20 cellular contexts compared by ENCODE assay signal in genomic region chr3:5210926-5211325, GRCh38.
"Had no signal": no experiment of that assay in that cellular context is flagged by ENCODE, and none has a peak within 500 bp of the region (broad histone marks: within the 10 kb centered on the region; RNA-seq: fewer than 3 reads in every experiment).

No MANE protein-coding gene starts in this region.

- H3K4me1 Mint-ChIP-seq: activated CD8-positive, alpha-beta memory T cell treated with anti-CD3 and anti-CD28 coated beads, Interleukin-2, amount 10 ng/mL, durations not matched to agents 7 days and 5 days; neural crest cell had no signal

- ATAC-seq: activated CD8-positive, alpha-beta memory T cell treated with anti-CD3 and anti-CD28 coated beads, Interleukin-2, amount 10 ng/mL, durations not matched to agents 7 days and 5 days; left lobe of liver; stimulated activated naive CD8-positive, alpha-beta T cell treated with anti-CD3 and anti-CD28 coated beads, Interleukin-15, amount 100 ng/mL, for 72 hours had no signal

- DNase-seq: activated CD4-positive, alpha-beta memory T cell treated with anti-CD3 and anti-CD28 coated beads, Interleukin-2, amount 10 ng/mL, durations not matched to agents 7 days and 5 days; activated CD4-positive, alpha-beta T cell treated with anti-CD3 and anti-CD28 coated beads for 48 hours; activated CD4-positive, CD25-positive, alpha-beta regulatory T cell; activated CD8-positive, alpha-beta memory T cell treated with anti-CD3 and anti-CD28 coated beads, Interleukin-2, amount 10 ng/mL, durations not matched to agents 7 days and 5 days; activated naive CD8-positive, alpha-beta T cell treated with anti-CD3 and anti-CD28 coated beads for 36 hours; amygdala; dermis blood vessel endothelial cell; foreskin fibroblast; hypothalamus; islet precursor cell; midbrain; stimulated activated CD4-positive, alpha-beta T cell treated with anti-CD3 and anti-CD28 coated beads, Interleukin-2, amount 100 ng/mL, for 24 hours; stimulated activated naive CD8-positive, alpha-beta T cell treated with anti-CD3 and anti-CD28 coated beads, Interleukin-15, amount 100 ng/mL, for 72 hours had no signal

- H3K27ac Mint-ChIP-seq: activated CD8-positive, alpha-beta memory T cell treated with anti-CD3 and anti-CD28 coated beads, Interleukin-2, amount 10 ng/mL, durations not matched to agents 7 days and 5 days; progenitor cell of endocrine pancreas; type B pancreatic cell had no signal

- H3K27me3 Mint-ChIP-seq: activated CD4-positive, alpha-beta memory T cell treated with anti-CD3 and anti-CD28 coated beads, Interleukin-2, amount 10 ng/mL, durations not matched to agents 7 days and 5 days; activated CD8-positive, alpha-beta memory T cell treated with anti-CD3 and anti-CD28 coated beads, Interleukin-2, amount 10 ng/mL, durations not matched to agents 7 days and 5 days; activated naive CD8-positive, alpha-beta T cell treated with anti-CD3 and anti-CD28 coated beads for 36 hours; progenitor cell of endocrine pancreas; stimulated activated naive CD8-positive, alpha-beta T cell treated with anti-CD3 and anti-CD28 coated beads, Interleukin-15, amount 100 ng/mL, for 72 hours; type B pancreatic cell had no signal

- H3K27me3 ChIP-seq: cardiac muscle cell had no signal

- H3K27ac ChIP-seq: cardiac muscle cell, epithelial cell of prostate had no signal

- H3K9me3 Mint-ChIP-seq: activated CD4-positive, alpha-beta memory T cell treated with anti-CD3 and anti-CD28 coated beads, Interleukin-2, amount 10 ng/mL, durations not matched to agents 7 days and 5 days; activated naive CD8-positive, alpha-beta T cell treated with anti-CD3 and anti-CD28 coated beads for 36 hours; neural crest cell; stimulated activated naive CD8-positive, alpha-beta T cell treated with anti-CD3 and anti-CD28 coated beads, Interleukin-15, amount 100 ng/mL, for 72 hours; T-helper 2 cell treated with Interferon-gamma antibody and Interleukin-4, amounts not matched to agents 5 μg/mL and 100 μg/mL, for 36 hours; type B pancreatic cell had no signal

- H3K4me3 ChIP-seq: cardiac muscle cell had no signal

- H3K4me3 Mint-ChIP-seq: activated CD4-positive, alpha-beta memory T cell treated with anti-CD3 and anti-CD28 coated beads, Interleukin-2, amount 10 ng/mL, durations not matched to agents 7 days and 5 days; activated CD8-positive, alpha-beta memory T cell treated with anti-CD3 and anti-CD28 coated beads, Interleukin-2, amount 10 ng/mL, durations not matched to agents 7 days and 5 days; activated naive CD8-positive, alpha-beta T cell treated with anti-CD3 and anti-CD28 coated beads for 36 hours; neural crest cell; stimulated activated naive CD8-positive, alpha-beta T cell treated with anti-CD3 and anti-CD28 coated beads, Interleukin-15, amount 100 ng/mL, for 72 hours; T-helper 2 cell treated with Interferon-gamma antibody and Interleukin-4, amounts not matched to agents 5 μg/mL and 100 μg/mL, for 36 hours; type B pancreatic cell had no signal
